In the genomic region with DNA sequence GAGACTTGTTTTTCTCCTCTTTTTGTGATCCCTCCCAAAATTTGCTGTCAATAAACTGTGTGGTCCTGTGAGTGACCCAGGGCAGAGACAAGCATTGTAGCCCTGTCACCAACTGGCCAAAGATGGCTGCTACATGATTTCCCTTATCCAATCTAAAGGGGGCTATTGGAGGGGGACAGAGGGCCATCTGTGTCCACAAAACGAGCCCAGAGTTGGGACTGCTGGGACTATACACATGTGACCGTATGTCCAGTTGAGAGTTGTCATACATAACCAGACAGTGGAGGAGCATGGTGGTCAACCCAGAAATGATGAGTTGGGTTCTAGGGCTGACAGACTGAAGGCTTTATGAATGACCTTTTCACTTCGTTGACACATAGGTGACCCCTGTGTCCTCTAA, we compare ENCODE assay signal across 22 cellular contexts. TPM values are rescaled to one million over a fixed set of nuclear protein-coding genes. Genes with fewer than 3 reads are reported as not detected.
DNase-seq lines count a peak whose midpoint lies in the region; ATAC-seq and TF ChIP-seq lines count a peak whose summit lies in the region.
"Had no signal": no experiment of that assay in that cellular context is flagged by ENCODE, and none has a peak within 500 bp of the region (broad histone marks: within the 10 kb centered on the region; RNA-seq: fewer than 3 reads in every experiment).

No MANE protein-coding gene starts in this region.

- H3K36me3 ChIP-seq in ascending aorta: no peaks in the 10 kb centered on the region
- H3K36me3 ChIP-seq in mesenchymal stem cell (ENCODE audit: control insufficient read depth in 1 of 2, insufficient read depth in 2 of 2, low read depth in 1 of 2, low read length in 2 of 2): no peaks in the 10 kb centered on the region
- no peaks in the 10 kb centered on the region for H3K36me3 ChIP-seq in trophoblast cell (ENCODE audit: control insufficient read depth in 1 of 2, insufficient read depth in 2 of 2, low read length in 2 of 2)
- H3K36me3 ChIP-seq: MG63, SJSA1 had no signal

- peak overlapping the region; percentile 64 to 89 for H2BK12ac ChIP-seq in mesenchymal stem cell (ENCODE audit: low read length in 2 of 2)
- H2BK12ac ChIP-seq in trophoblast cell (ENCODE audit: low read length): peak overlapping the region; percentile 82

- no peak overlapping the region for H3K23ac ChIP-seq in mesenchymal stem cell (ENCODE audit: low read length in 2 of 2)
- H3K23ac ChIP-seq in trophoblast cell (ENCODE audit: low read length): no peak overlapping the region

- no peak overlapping the region for H3K4me2 ChIP-seq in mesenchymal stem cell (ENCODE audit: low read length, poor library complexity, severe bottlenecking)
- H3K4me2 ChIP-seq in trophoblast cell (ENCODE audit: low read length): no peak overlapping the region
- H3K4me2 ChIP-seq: GM23338 had no signal

- H3K79me1 ChIP-seq in mesenchymal stem cell (replicated peaks; ENCODE audit: low read length, poor library complexity, severe bottlenecking): no peaks in the 10 kb centered on the region
- H3K79me1 ChIP-seq in trophoblast cell (ENCODE audit: low read length): peaks cover 39% of the 10 kb centered on the region

- no peak overlapping the region for H4K12ac ChIP-seq in trophoblast cell (ENCODE audit: low read depth, low read length)

- no peak overlapping the region for H2BK5ac ChIP-seq in mesenchymal stem cell (ENCODE audit: low read depth, low read length, poor library complexity, severe bottlenecking)
- H2BK5ac ChIP-seq in trophoblast cell (ENCODE audit: low read depth, low read length, poor library complexity): peak overlapping the region; percentile 60

- intact Hi-C loops in ascending aorta (cut with DNase I): loop anchor here (2.0 kb wide), 1 partner anchor 27 kb away; no protein-coding TSS in a partner anchor

- H3K9me3 ChIP-seq in ascending aorta: peaks cover 7 to 10% of the 10 kb centered on the region in 2 donors
- peaks cover 13% of the 10 kb centered on the region for H3K9me3 ChIP-seq in mesenchymal stem cell (ENCODE audit: control insufficient read depth, low read length)
- H3K9me3 ChIP-seq in trophoblast cell (ENCODE audit: insufficient read depth, low read depth, low read length): no peaks in the 10 kb centered on the region

- H2AFZ ChIP-seq in mesenchymal stem cell (ENCODE audit: low read depth, low read length): no peak overlapping the region
- H2AFZ ChIP-seq in trophoblast cell (ENCODE audit: insufficient read depth, low read length, poor library complexity): no peak overlapping the region

- H3K27me3 ChIP-seq in ascending aorta (no peaks in the 10 kb centered on the region), mesenchymal stem cell (ENCODE audit: control insufficient read depth in 1 of 2, insufficient read depth in 1 of 2, low read length in 2 of 2) (no peaks in the 10 kb centered on the region), trophoblast cell (ENCODE audit: insufficient read depth, low read length) (no peaks in the 10 kb centered on the region)
- H3K27me3 ChIP-seq: MG63, SJSA1 had no signal

- H2AK5ac ChIP-seq in mesenchymal stem cell (ENCODE audit: low read length, severe bottlenecking) (no peak overlapping the region), trophoblast cell (ENCODE audit: low read length) (peak overlapping the region; percentile 2)

- no peaks in the 10 kb centered on the region for H3K79me2 ChIP-seq in trophoblast cell (ENCODE audit: control insufficient read depth, insufficient read depth, low read length, poor library complexity)

- 86% methylated on average over 3 of the region's 3 CpGs for WGBS in mesenchymal stem cell
- no CpG with 5 or more reads among the region's 3 CpGs for WGBS in trophoblast cell (ENCODE audit: extremely low coverage, insufficient coverage, insufficient read length)

- H3K9ac ChIP-seq in mesenchymal stem cell (ENCODE audit: low read length) (no peak overlapping the region), trophoblast cell (ENCODE audit: low read length) (no peak overlapping the region)

- H3K4me1 ChIP-seq in ascending aorta: peaks cover 0 to 19% of the 10 kb centered on the region in 2 donors
- peaks cover 2% of the 10 kb centered on the region for H3K4me1 ChIP-seq in mesenchymal stem cell (ENCODE audit: control insufficient read depth, insufficient read depth, low read depth, low read length)
- H3K4me1 ChIP-seq in trophoblast cell (ENCODE audit: control insufficient read depth in 1 of 2, insufficient read depth in 2 of 2, low read length in 2 of 2): peaks cover 24 to 31% of the 10 kb centered on the region in 2 experiments

- H2BK120ac ChIP-seq in mesenchymal stem cell (ENCODE audit: low read depth, low read length) (peak overlapping the region; percentile 4), trophoblast cell (ENCODE audit: insufficient read depth, low read length, poor library complexity) (peak overlapping the region; percentile 61)

- H4K91ac ChIP-seq in mesenchymal stem cell (ENCODE audit: low read length) (peak overlapping the region; percentile 41), trophoblast cell (ENCODE audit: low read depth, low read length) (peak overlapping the region; percentile 90)

- DNase-seq in ascending aorta (ENCODE audit: low spot score in 2 of 2) (no peak), mesenchymal stem cell (no peak), trophoblast cell (no peak), DMS153 (lab: John Stamatoyannopoulos, UW) (no peak)
- DNase-seq: CD8-positive, alpha-beta T cell; DMS 273 treated with DMSO at 0.1 percent for 48 hours; DND-41; H9; HFFc6; KG1; MG63; NCI-H2029; NCI-H446; NK-92 treated with Interleukin-12 subunit alpha and Interleukin-12 subunit beta, amount 100 ng/mL, for 24 hours; PC-3 had no signal

- H3K14ac ChIP-seq in mesenchymal stem cell (ENCODE audit: low read length in 2 of 2) (no peak overlapping the region), trophoblast cell (ENCODE audit: low read length) (peak overlapping the region; percentile 2)

- H3K4me3 ChIP-seq in ascending aorta (no peak overlapping the region), mesenchymal stem cell (ENCODE audit: insufficient read depth in 1 of 2, low read depth in 1 of 2, low read length in 2 of 2) (no peak overlapping the region), trophoblast cell (ENCODE audit: low read depth, low read length) (no peak overlapping the region)
- H3K4me3 ChIP-seq: GM23338, MG63, SJSA1 had no signal

- H3K4ac ChIP-seq in mesenchymal stem cell (ENCODE audit: low read depth in 1 of 2, low read length in 2 of 2) (peak overlapping the region in 1 of 2 experiments; percentile 40), trophoblast cell (ENCODE audit: low read depth, low read length) (no peak overlapping the region)

- H4K8ac ChIP-seq in mesenchymal stem cell (ENCODE audit: low read length): no peak overlapping the region
- peak overlapping the region; percentile 8 for H4K8ac ChIP-seq in trophoblast cell (ENCODE audit: low read depth, low read length)

- no peak for TF ChIP-seq CTCF in ascending aorta (IDR thresholded peaks at IDR 0.05)

- ATAC-seq in HG03039 (IDR thresholded peaks at IDR 0.05; ENCODE audit: unreplicated experiment) (no peak), GM19452 (IDR thresholded peaks at IDR 0.05; ENCODE audit: unreplicated experiment) (no peak), GM19463 (IDR thresholded peaks at IDR 0.05; ENCODE audit: unreplicated experiment) (no peak)
- ATAC-seq: CD8-positive, alpha-beta T cell; GM23338; PC-3; Right ventricle myocardium inferior had no signal

- H3K27ac ChIP-seq in ascending aorta (peak overlapping the region; percentile 74 to 77), mesenchymal stem cell (ENCODE audit: low read length, poor library complexity, severe bottlenecking) (no peak overlapping the region), trophoblast cell (ENCODE audit: low read depth, low read length) (peak overlapping the region; percentile 87)
- H3K27ac ChIP-seq: C4-2B had no signal

- H3K18ac ChIP-seq in mesenchymal stem cell (ENCODE audit: low read depth in 1 of 2, low read length in 2 of 2) (peak overlapping the region in 1 of 2 experiments; percentile 67), trophoblast cell (ENCODE audit: low read length) (peak overlapping the region; percentile 26)

- H2BK15ac ChIP-seq in mesenchymal stem cell (ENCODE audit: low read depth, poor library complexity, severe bottlenecking): no peak overlapping the region

RNA-seq across cellular contexts. Expression of gene SDK1, which starts 55.3 kb away (rescaled TPM):
- 13.3 TPM for total RNA-seq in ascending aorta
- 6.1 TPM for polyA plus RNA-seq in mesenchymal stem cell (2013, experiment 1 of 2)
- polyA plus RNA-seq in mesenchymal stem cell (2013, experiment 2 of 2): 6.0 TPM
- polyA plus RNA-seq in trophoblast cell (2013): 24.7 and 25.7 TPM in 2 replicates
- total RNA-seq: HFFc6 had no signal
